Comparison of ENCODE assay signal across 1 cellular context in genomic region chr19:14407889-14408640, GRCh38.
TF ChIP-seq lines count a peak whose summit lies in the region.

No MANE protein-coding gene starts in this region.

TF ChIP-seq in K562, 482 proteins besides CTCF, POLR2A, EP300 and RAD21 (continues in another document):
- TF ChIP-seq RBM22 (IDR thresholded peaks at IDR 0.05; ENCODE audit: low read depth, low read length, poor library complexity, severe bottlenecking) (peak; percentile 97), MTA2 (IDR thresholded peaks at IDR 0.05; ENCODE audit: low read depth) (no peak), SIN3A (IDR thresholded peaks at IDR 0.05; ENCODE audit: borderline replicate concordance in 2 of 2, control insufficient read depth in 1 of 2, low read depth in 2 of 2, low read length in 2 of 2) (0 out of 4 replicates have a peak, but pooled peaks of 1 of the 2 experiments have one; percentile 3), ELF4 (CRISPR knock-in tag; IDR thresholded peaks at IDR 0.05) (peak; percentile 74; the same call in 1 of the 2 replicates), POLR2B (IDR thresholded peaks at IDR 0.05; ENCODE audit: low read depth, partially characterized antibody) (peak; percentile 72), FOXA3 (CRISPR knock-in tag; conservative IDR thresholded peaks at IDR 0.05 in 1 of 2, IDR thresholded peaks at IDR 0.05 in 1 of 2) (peak in 1 of 2 experiments; percentile 23; a peak in 1 of 4 replicates), ZNF511 (CRISPR knock-in tag; IDR thresholded peaks at IDR 0.05) (no peak), TAF15 (IDR thresholded peaks at IDR 0.05; ENCODE audit: low read depth, low read length) (no peak), HOXB6 (CRISPR knock-in tag; IDR thresholded peaks at IDR 0.05; ENCODE audit: borderline replicate concordance) (0 out of 2 replicates have a peak, but pooled peaks have one; percentile 47), SMC3 (conservative IDR thresholded peaks at IDR 0.05; ENCODE audit: insufficient read depth, low read depth, low read length) (no peak), TEAD1 (CRISPR knock-in tag; IDR thresholded peaks at IDR 0.05) (0 out of 4 replicates have a peak, but pooled peaks of 1 of the 2 experiments have one; percentile 45), POLR2AphosphoS5 (IDR thresholded peaks at IDR 0.05; ENCODE audit: control insufficient read depth, insufficient read depth, low read depth, low read length) (peak; percentile 40), YBX1 (IDR thresholded peaks at IDR 0.05) (no peak), BCLAF1 (IDR thresholded peaks at IDR 0.05; ENCODE audit: borderline replicate concordance in 1 of 2, control insufficient read depth in 1 of 2, low read depth in 2 of 2, low read length in 1 of 2) (peak in 1 of 2 experiments; percentile 61; a peak in 2 of 4 replicates), POLR2AphosphoS2 (IDR thresholded peaks at IDR 0.05; ENCODE audit: low read length) (peak; percentile 93), SAFB2 (IDR thresholded peaks at IDR 0.05; ENCODE audit: borderline replicate concordance, low read depth, low read length, severe bottlenecking) (no peak), CCNT2 (IDR thresholded peaks at IDR 0.05; ENCODE audit: borderline replicate concordance, extremely low read depth, insufficient read length, low read depth, low read length) (peak; percentile 53), SUPT5H (IDR thresholded peaks at IDR 0.05) (peak; percentile 91), HBP1 (CRISPR knock-in tag; IDR thresholded peaks at IDR 0.05) (peak; percentile 78; the same call in 1 of the 2 replicates), USF1 (CRISPR knock-in tag; IDR thresholded peaks at IDR 0.05) (peak; percentile 45; the same call in 1 of the 2 replicates), ERF (CRISPR knock-in tag; IDR thresholded peaks at IDR 0.05) (0 out of 2 replicates have a peak, but pooled peaks have one; percentile 9), KLF16 (IDR thresholded peaks at IDR 0.05) (no peak), ZBTB26 (CRISPR knock-in tag; IDR thresholded peaks at IDR 0.05) (0 out of 2 replicates have a peak, but pooled peaks have one; percentile 17), RBFOX2 (IDR thresholded peaks at IDR 0.05; ENCODE audit: low read depth, low read length) (peak; percentile 72), HMGN3 (IDR thresholded peaks at IDR 0.05; ENCODE audit: borderline replicate concordance, extremely low read depth, insufficient read length, low read depth, low read length) (peak; percentile 76), SIRT6 (IDR thresholded peaks at IDR 0.05; ENCODE audit: low read depth, low read length) (peak; percentile 65), ARID4B (CRISPR knock-in tag; IDR thresholded peaks at IDR 0.05) (peak; percentile 40; the same call in 1 of the 2 replicates), CBX3 (IDR thresholded peaks at IDR 0.05; ENCODE audit: borderline replicate concordance in 1 of 2, low read length in 2 of 2) (no peak), HINFP (tag; conservative IDR thresholded peaks at IDR 0.05; ENCODE audit: low read depth) (no peak), MAZ (CRISPR knock-in tag; conservative IDR thresholded peaks at IDR 0.05 in 1 of 2, IDR thresholded peaks at IDR 0.05 in 1 of 2) (peak in 1 of 2 experiments; percentile 61; a peak in 1 of 4 replicates), THRB (CRISPR knock-in tag; conservative IDR thresholded peaks at IDR 0.05) (peak; percentile 68), ELK1 (CRISPR knock-in tag; IDR thresholded peaks at IDR 0.05) (no peak), MYC (IDR thresholded peaks at IDR 0.05; ENCODE audit: low read depth, low read length) (no peak), MYC (CRISPR knock-in tag; IDR thresholded peaks at IDR 0.05; ENCODE audit: borderline replicate concordance, low read depth) (0 out of 2 replicates have a peak, but pooled peaks have one; percentile 15), IFI16 (CRISPR knock-in tag; IDR thresholded peaks at IDR 0.05) (no peak), NFIC (IDR thresholded peaks at IDR 0.05) (peak; percentile 22; the same call in 1 of the 2 replicates), FIP1L1 (IDR thresholded peaks at IDR 0.05; ENCODE audit: low read depth, low read length, poor library complexity, severe bottlenecking) (peak; percentile 49), TSHZ1 (CRISPR knock-in tag; IDR thresholded peaks at IDR 0.05) (no peak), ZFX (CRISPR knock-in tag; IDR thresholded peaks at IDR 0.05) (peak; percentile 26; the same call in 1 of the 2 replicates)
